Comparison of ENCODE assay signal across 20 cellular contexts in genomic region chr13:101942535-101943157, GRCh38.
DNase-seq lines count a peak whose midpoint lies in the region; ATAC-seq, FAIRE-seq and TF ChIP-seq lines count a peak whose summit lies in the region.
"Had no signal": no experiment of that assay in that cellular context is flagged by ENCODE, and none has a peak within 500 bp of the region (broad histone marks: within the 10 kb centered on the region; RNA-seq: fewer than 3 reads in every experiment).

No MANE protein-coding gene starts in this region.

- RAD21 ChIA-PET in GM12878 (lab: Charles Lee; ENCODE audit: unreplicated experiment) = interaction anchor here (0.8 to 1.8 kb wide), 2 partner anchors 515 to 613 kb away, joined by 5 to 10 read pairs; no protein-coding TSS in a partner anchor

- DNase-seq in NCI-H2171 treated with DMSO at 0.1 percent for 48 hours (lab: John Stamatoyannopoulos, UW) (peak; percentile 12), NCI-H2171 (lab: John Stamatoyannopoulos, UW) (no peak), NCI-H1105 (lab: John Stamatoyannopoulos, UW) (peak; percentile 38), GM12878 (ENCODE audit: low read depth, low spot score) (no peak), neural progenitor cell (ENCODE audit: low spot score) (peak; percentile 49), Caco-2 (no peak), chondrocyte (ENCODE audit: low spot score) (no peak)
- DNase-seq in stimulated activated naive CD8-positive, alpha-beta T cell treated with anti-CD3 and anti-CD28 coated beads, Interleukin-15, amount 100 ng/mL, for 72 hours = no peak
- DNase-seq: activated CD4-positive, alpha-beta T cell treated with anti-CD3 and anti-CD28 coated beads for 1 hour; activated naive CD8-positive, alpha-beta T cell treated with anti-CD3 and anti-CD28 coated beads, Interleukin-2, amount 50 U/mL, for 24 hours; immature natural killer cell; naive thymus-derived CD8-positive, alpha-beta T cell; retina; stomach; T-helper 9 cell had no signal

- POLR2A ChIA-PET in GM12878 (lab: Charles Lee) (no interaction called here), Caco-2 (lab: Charles Lee) (no interaction called here)

- H3K36me3 Mint-ChIP-seq in neural progenitor cell (no peaks in the 10 kb centered on the region), Caco-2 (ENCODE audit: insufficient read depth, unreplicated experiment) (no peaks in the 10 kb centered on the region), chondrocyte (ENCODE audit: low read depth) (no peaks in the 10 kb centered on the region)
- H3K36me3 Mint-ChIP-seq: immature natural killer cell; naive thymus-derived CD8-positive, alpha-beta T cell had no signal

- in situ Hi-C loops in GM12878 (cut with MboI) = loop anchor here (10.0 kb wide), 2 partner anchors 512 to 612 kb away; no protein-coding TSS in a partner anchor

- H3K4me3 Mint-ChIP-seq in neural progenitor cell = no peak overlapping the region
- no peak overlapping the region for H3K4me3 Mint-ChIP-seq in Caco-2 (ENCODE audit: unreplicated experiment)
- no peak overlapping the region for H3K4me3 Mint-ChIP-seq in chondrocyte (ENCODE audit: unreplicated experiment)
- H3K4me3 Mint-ChIP-seq in stimulated activated naive CD8-positive, alpha-beta T cell treated with anti-CD3 and anti-CD28 coated beads, Interleukin-15, amount 100 ng/mL, for 72 hours = no peak overlapping the region
- H3K4me3 Mint-ChIP-seq: activated naive CD8-positive, alpha-beta T cell treated with anti-CD3 and anti-CD28 coated beads, Interleukin-2, amount 50 U/mL, for 24 hours; HFFc6; immature natural killer cell; naive thymus-derived CD8-positive, alpha-beta T cell had no signal

- TF ChIP-seq POLR2A in GM12878 (IDR thresholded peaks at IDR 0.05; ENCODE audit: low read depth, low read length) = no peak

- CTCF ChIA-PET in GM12878 (lab: Yijun Ruan, JAX) = interaction anchor here (0.6 to 2.1 kb wide), 10 partner anchors 13 to 798 kb away, joined by 3 to 18 read pairs (median 4); no protein-coding TSS in a partner anchor
- CTCF ChIA-PET in Caco-2 (lab: Charles Lee) = interaction anchor here (0.6 to 0.9 kb wide), 3 partner anchors 52 to 508 kb away, joined by 3 read pairs; no protein-coding TSS in a partner anchor

- no peak overlapping the region for H3K27ac ChIP-seq in GM12878 (ENCODE audit: control insufficient read depth, insufficient read depth)
- no peak overlapping the region for H3K27ac ChIP-seq in neural progenitor cell
- H3K27ac ChIP-seq: epithelial cell of prostate, stomach, uterus had no signal

- no peaks in the 10 kb centered on the region for H3K27me3 Mint-ChIP-seq in neural progenitor cell (ENCODE audit: insufficient read depth, low read depth)
- H3K27me3 Mint-ChIP-seq in Caco-2 (ENCODE audit: insufficient read depth, unreplicated experiment) = peaks cover 3% of the 10 kb centered on the region
- peaks cover 36% of the 10 kb centered on the region for H3K27me3 Mint-ChIP-seq in chondrocyte (ENCODE audit: low read depth)
- no peaks in the 10 kb centered on the region for H3K27me3 Mint-ChIP-seq in stimulated activated naive CD8-positive, alpha-beta T cell treated with anti-CD3 and anti-CD28 coated beads, Interleukin-15, amount 100 ng/mL, for 72 hours

- H3K9ac ChIP-seq in GM12878 (ENCODE audit: control insufficient read depth, insufficient read depth, low read length) = no peak overlapping the region
- no peak overlapping the region for H3K9ac ChIP-seq in neural progenitor cell

- H3K4me1 ChIP-seq in GM12878 (ENCODE audit: control insufficient read depth, insufficient read depth, low read length) (no peaks in the 10 kb centered on the region), neural progenitor cell (peaks cover 7% of the 10 kb centered on the region), Caco-2 (no peaks in the 10 kb centered on the region)
- H3K4me1 ChIP-seq: stomach, uterus had no signal

- TF ChIP-seq RAD21 in GM12878 (IDR thresholded peaks at IDR 0.05; ENCODE audit: insufficient read depth, low read depth, low read length) = 0 out of 2 replicates have a peak, but pooled peaks have one; percentile 12

- H3K79me2 ChIP-seq in GM12878 (ENCODE audit: control insufficient read depth, insufficient read depth, low read length) = no peaks in the 10 kb centered on the region
- no peaks in the 10 kb centered on the region for H3K79me2 ChIP-seq in neural progenitor cell (ENCODE audit: low read depth)

- no TSS peak for BruUV-seq in GM12878 (replicated peaks; lab: Mats Ljungman, UMichigan)
- no TSS peak for BruUV-seq in Caco-2 (replicated peaks; lab: Mats Ljungman, UMichigan)

- 46% methylated on average over 2 of the region's 2 CpGs for WGBS in GM12878 (ENCODE audit: insufficient coverage, insufficient replicate concordance, low lambda C conversion rate, missing lambda C conversion rate)

- H3K9me3 ChIP-seq in GM12878 (replicated peaks; ENCODE audit: control insufficient read depth, insufficient read depth, low read length) = no peaks in the 10 kb centered on the region
- H3K9me3 ChIP-seq in neural progenitor cell (ENCODE audit: low read depth) = no peaks in the 10 kb centered on the region
- no peaks in the 10 kb centered on the region for H3K9me3 ChIP-seq in Caco-2
- H3K9me3 ChIP-seq: stomach, uterus had no signal

- no peak for TF ChIP-seq EP300 in GM12878 (IDR thresholded peaks at IDR 0.05; ENCODE audit: borderline replicate concordance in 1 of 2, control insufficient read depth in 1 of 2, low read depth in 2 of 2, low read length in 2 of 2)

- H3K27me3 ChIP-seq in GM12878 (replicated peaks in 1 of 2; ENCODE audit: control insufficient read depth in 2 of 2, insufficient read depth in 2 of 2, low read length in 1 of 2) = no peaks in the 10 kb centered on the region
- H3K27me3 ChIP-seq in neural progenitor cell = no peaks in the 10 kb centered on the region
- H3K27me3 ChIP-seq in Caco-2 (replicated peaks; ENCODE audit: control insufficient read depth, insufficient read depth, low read length) = no peaks in the 10 kb centered on the region
- H3K27me3 ChIP-seq: stomach, uterus had no signal

- H4K20me1 ChIP-seq in GM12878 (ENCODE audit: control insufficient read depth, insufficient read depth) = no peaks in the 10 kb centered on the region
- H4K20me1 ChIP-seq in neural progenitor cell (ENCODE audit: low read depth) = no peaks in the 10 kb centered on the region

- no peaks in the 10 kb centered on the region for H3F3A ChIP-seq in neural progenitor cell (ENCODE audit: low read depth)

- peaks cover 5% of the 10 kb centered on the region for H3K4me1 Mint-ChIP-seq in neural progenitor cell
- H3K4me1 Mint-ChIP-seq in Caco-2 (ENCODE audit: low read depth, unreplicated experiment) = no peaks in the 10 kb centered on the region
- no peaks in the 10 kb centered on the region for H3K4me1 Mint-ChIP-seq in chondrocyte (ENCODE audit: low read depth)
- no peaks in the 10 kb centered on the region for H3K4me1 Mint-ChIP-seq in stimulated activated naive CD8-positive, alpha-beta T cell treated with anti-CD3 and anti-CD28 coated beads, Interleukin-15, amount 100 ng/mL, for 72 hours
- H3K4me1 Mint-ChIP-seq: activated naive CD8-positive, alpha-beta T cell treated with anti-CD3 and anti-CD28 coated beads, Interleukin-2, amount 50 U/mL, for 24 hours; immature natural killer cell; naive thymus-derived CD8-positive, alpha-beta T cell had no signal

- no peak for FAIRE-seq in GM12878 (lab: Jason Lieb, UNC)
- FAIRE-seq: bronchial epithelial cell had no signal

- 0 out of 6 replicates have a peak, but pooled peaks of 1 of the 3 experiments have one; percentile 5 for TF ChIP-seq CTCF in GM12878 (IDR thresholded peaks at IDR 0.05 in 2 of 3, conservative IDR thresholded peaks at IDR 0.05 in 1 of 3; ENCODE audit: control insufficient read depth in 2 of 3, extremely low read depth in 1 of 3, insufficient read depth in 1 of 3, low read depth in 3 of 3, low read length in 3 of 3)
- TF ChIP-seq CTCF in neural progenitor cell (IDR thresholded peaks at IDR 0.05) = no peak
- TF ChIP-seq CTCF in Caco-2 (IDR thresholded peaks at IDR 0.05; ENCODE audit: insufficient read depth in 1 of 2, low read depth in 1 of 2, low read length in 1 of 2, severe bottlenecking in 1 of 2, unreplicated experiment in 1 of 2) = no peak
- TF ChIP-seq CTCF in chondrocyte (IDR thresholded peaks at IDR 0.05) = no peak

- H3K4me3 ChIP-seq in GM12878 = no peak overlapping the region
- H3K4me3 ChIP-seq in neural progenitor cell = no peak overlapping the region
- H3K4me3 ChIP-seq in Caco-2 (ENCODE audit: low read depth, low read length) = no peak overlapping the region
- H3K4me3 ChIP-seq: stomach, uterus had no signal

- SMC1A ChIA-PET in GM12878 (lab: Charles Lee; ENCODE audit: uncharacterized antibody, unreplicated experiment) = interaction anchor here (0.6 to 1.3 kb wide), 7 partner anchors 13 to 611 kb away, joined by 3 to 5 read pairs (median 3); no protein-coding TSS in a partner anchor

- no peak overlapping the region for H2AFZ ChIP-seq in GM12878 (ENCODE audit: control insufficient read depth, low read depth, low read length)
- no peak overlapping the region for H2AFZ ChIP-seq in neural progenitor cell (replicated peaks)

- H3K9me3 Mint-ChIP-seq in neural progenitor cell = no peaks in the 10 kb centered on the region
- H3K9me3 Mint-ChIP-seq in Caco-2 (ENCODE audit: unreplicated experiment) = no peaks in the 10 kb centered on the region
- no peaks in the 10 kb centered on the region for H3K9me3 Mint-ChIP-seq in chondrocyte (ENCODE audit: low read depth)
- H3K9me3 Mint-ChIP-seq in stimulated activated naive CD8-positive, alpha-beta T cell treated with anti-CD3 and anti-CD28 coated beads, Interleukin-15, amount 100 ng/mL, for 72 hours = no peaks in the 10 kb centered on the region
- H3K9me3 Mint-ChIP-seq: activated naive CD8-positive, alpha-beta T cell treated with anti-CD3 and anti-CD28 coated beads, Interleukin-2, amount 50 U/mL, for 24 hours; activated T-helper 2 cell treated with anti-CD3 and anti-CD28 coated beads, Interferon-gamma antibody, Interleukin-2, Interleukin-4, amounts not matched to agents 10 μg/mL and 5 μg/mL and 100 μg/mL, durations not matched to agents 14 hours and 24 hours and 36 hours; HFFc6 had no signal

- intact Hi-C loops in GM12878 (cut with micrococcal nuclease; ENCODE audit: unreplicated experiment) = loop anchor here (1.0 to 10.0 kb wide), 2 partner anchors 515 to 798 kb away; no protein-coding TSS in a partner anchor
- intact Hi-C loops in Caco-2 (cut with micrococcal nuclease; ENCODE audit: unreplicated experiment) = loop anchor here (1.0 kb wide), 2 partner anchors 515 to 614 kb away; no protein-coding TSS in a partner anchor

- peak; percentile 59 for ATAC-seq in GM12878
- ATAC-seq in stimulated activated naive CD8-positive, alpha-beta T cell treated with anti-CD3 and anti-CD28 coated beads, Interleukin-15, amount 100 ng/mL, for 72 hours = no peak
- ATAC-seq: activated naive CD8-positive, alpha-beta T cell treated with anti-CD3 and anti-CD28 coated beads, Interleukin-2, amount 50 U/mL, for 24 hours; naive thymus-derived CD8-positive, alpha-beta T cell had no signal

- H3K27ac Mint-ChIP-seq in neural progenitor cell = no peak overlapping the region
- no peak overlapping the region for H3K27ac Mint-ChIP-seq in Caco-2 (ENCODE audit: unreplicated experiment)
- no peak overlapping the region for H3K27ac Mint-ChIP-seq in chondrocyte (ENCODE audit: unreplicated experiment)
- no peak overlapping the region for H3K27ac Mint-ChIP-seq in stimulated activated naive CD8-positive, alpha-beta T cell treated with anti-CD3 and anti-CD28 coated beads, Interleukin-15, amount 100 ng/mL, for 72 hours
- H3K27ac Mint-ChIP-seq: activated naive CD8-positive, alpha-beta T cell treated with anti-CD3 and anti-CD28 coated beads, Interleukin-2, amount 50 U/mL, for 24 hours; activated T-helper 2 cell treated with anti-CD3 and anti-CD28 coated beads, Interferon-gamma antibody, Interleukin-2, Interleukin-4, amounts not matched to agents 10 μg/mL and 5 μg/mL and 100 μg/mL, durations not matched to agents 14 hours and 24 hours and 36 hours; HFFc6; immature natural killer cell; naive thymus-derived CD8-positive, alpha-beta T cell had no signal

- H3K4me2 ChIP-seq in GM12878 (ENCODE audit: control insufficient read depth, insufficient read depth) (no peak overlapping the region), neural progenitor cell (no peak overlapping the region)

- H3K36me3 ChIP-seq in GM12878 (ENCODE audit: control insufficient read depth in 2 of 2, insufficient read depth in 2 of 2, low read length in 1 of 2) = no peaks in the 10 kb centered on the region
- no peaks in the 10 kb centered on the region for H3K36me3 ChIP-seq in neural progenitor cell
- H3K36me3 ChIP-seq in Caco-2 (ENCODE audit: control insufficient read depth, insufficient read depth, low read length) = no peaks in the 10 kb centered on the region
- H3K36me3 ChIP-seq: stomach, uterus had no signal

Comparison
In these comparisons a context has a peak if more than half of its experiments do, and no peak if none do; other contexts are left out.
1. DNase-seq: peak in NCI-H2171 treated with DMSO at 0.1 percent for 48 hours (single experiment), NCI-H1105 (single experiment) and neural progenitor cell (single experiment); none in NCI-H2171 (single experiment), GM12878 (single experiment), Caco-2 (0 of 2), chondrocyte (single experiment) and stimulated activated naive CD8-positive, alpha-beta T cell treated with anti-CD3 and anti-CD28 coated beads, Interleukin-15, amount 100 ng/mL, for 72 hours (0 of 2).